ENCODE assay signal across 14 cellular contexts in genomic region chr10:47988718-47989541, GRCh38. TPM values are rescaled to one million over a fixed set of nuclear protein-coding genes. Genes with fewer than 3 reads are reported as not detected.
DNase-seq lines count a peak whose midpoint lies in the region; ATAC-seq and TF ChIP-seq lines count a peak whose summit lies in the region.
"Not testable (repeated sequence)": the region's sequence is repeated elsewhere in the genome, so short reads cannot be mapped to it uniquely, and the experiment has no call there.
"Had no signal": no experiment of that assay in that cellular context is flagged by ENCODE, and none has a peak within 500 bp of the region (broad histone marks: within the 10 kb centered on the region; RNA-seq: fewer than 3 reads in every experiment).

No MANE protein-coding gene starts in this region.

- H3K4me3 ChIP-seq in AG04449 (ENCODE audit: low read depth, low read length); SJSA1; astrocyte of the spinal cord (ENCODE audit: low read depth, low read length); fibroblast of pulmonary artery (replicated peaks; ENCODE audit: low read depth, low read length): not testable (repeated sequence)

- peak overlapping the region; percentile 95 for H3K27ac ChIP-seq in SJSA1

- peak; percentile 13 for ATAC-seq in left colon

- H3K9me3 ChIP-seq in SJSA1 (replicated peaks), result not testable (repeated sequence)

- POLR2A ChIA-PET in AG04449 (lab: Yijun Ruan, JAX), result not testable (repeated sequence)

- not testable (repeated sequence) for H3K4me1 ChIP-seq in SJSA1 (replicated peaks)

- H3K36me3 ChIP-seq in SJSA1, result not testable (repeated sequence)

- not testable (repeated sequence) for TF ChIP-seq CTCF in AG04449 (IDR thresholded peaks at IDR 0.05; ENCODE audit: insufficient read depth, low read length, missing control alignments); astrocyte of the spinal cord (IDR thresholded peaks at IDR 0.05; ENCODE audit: low read depth, low read length); fibroblast of pulmonary artery (IDR thresholded peaks at IDR 0.05; ENCODE audit: low read length, missing control alignments)

- H3K27me3 ChIP-seq in SJSA1 (replicated peaks), result not testable (repeated sequence)

- CTCF ChIA-PET in AG04449 (lab: Yijun Ruan, JAX), result not testable (repeated sequence)

- intact Hi-C loops in left colon (cut with DNase I, micrococcal nuclease), result not testable (repeated sequence)

- peak; percentile 53 for DNase-seq in AG04449 (ENCODE audit: low read depth, low spot score)
- peak; percentile 14 for DNase-seq in ELF-1 (ENCODE audit: low read depth, low spot score)
- DNase-seq in HS-5 (ENCODE audit: low read depth), result peak; percentile 48
- DNase-seq in SJSA1 (ENCODE audit: low read depth in 1 of 2, low spot score in 2 of 2), result peak; percentile 54 to 56
- peak; percentile 48 for DNase-seq in astrocyte of the spinal cord (ENCODE audit: low read depth, low spot score)
- peak; percentile 31 for DNase-seq in fibroblast of pulmonary artery (ENCODE audit: low read depth)
- DNase-seq in left colon, result not testable (repeated sequence)
- peak; percentile 78 for DNase-seq in renal cortical epithelial cell (ENCODE audit: low read depth)

- in situ Hi-C loops in astrocyte of the spinal cord (cut with HindIII; ENCODE audit: low sequenced_read_pairs), result not testable (repeated sequence)

RNA-seq across cellular contexts. Expression of gene FAM25C, which starts 10.7 kb away (rescaled TPM):
- not detected in 2 replicates for total RNA-seq in SJSA1 (2014; rRNA removed; shearing (Covaris generic))
- not detected for total RNA-seq in left colon
- not detected in 2 replicates for total RNA-seq in renal cortical epithelial cell
- total RNA-seq: A673; activated T-helper 1 cell treated with anti-CD3 and anti-CD28 coated beads, Interleukin-12 subunit alpha, Interleukin-12 subunit beta, Interleukin-2, Interleukin-4 antibody, amounts not matched to agents 30 ng/mL and 10 ng/mL and 1 ng/mL, durations not matched to agents 14 hours and 24 hours and 36 hours; endothelial cell of umbilical vein; M059J; pulmonary artery endothelial cell; WTC11 had no signal
